ENCODE assay signal across 20 cellular contexts in genomic region chr16:85362443-85362842, GRCh38.
A peak's percentile ranks its signal among the peaks of the same experiment; 100 is the strongest.
DNase-seq lines count a peak whose midpoint lies in the region; ATAC-seq, FAIRE-seq and TF ChIP-seq lines count a peak whose summit lies in the region.
"Had no signal": no experiment of that assay in that cellular context is flagged by ENCODE, and none has a peak within 500 bp of the region (broad histone marks: within the 10 kb centered on the region; RNA-seq: fewer than 3 reads in every experiment).

No MANE protein-coding gene starts in this region.

- H3K23ac ChIP-seq in neuronal stem cell (ENCODE audit: low read depth, low read length, poor library complexity) = peak overlapping the region; percentile 60

- peaks cover 6% of the 10 kb centered on the region for H3K27me3 Mint-ChIP-seq in glutamatergic neuron (ENCODE audit: unreplicated experiment)

- ATAC-seq in HG03460 (IDR thresholded peaks at IDR 0.05; ENCODE audit: unreplicated experiment) (no peak), HG03095 (IDR thresholded peaks at IDR 0.05; ENCODE audit: unreplicated experiment) (no peak)
- ATAC-seq: A549, HCT116 had no signal

- TF ChIP-seq CTCF in bronchial epithelial cell (IDR thresholded peaks at IDR 0.05; ENCODE audit: insufficient read depth, low read length, severe bottlenecking) (no peak), testis (IDR thresholded peaks at IDR 0.05) (no peak), glutamatergic neuron (IDR thresholded peaks at IDR 0.05; ENCODE audit: partially characterized antibody, unreplicated experiment) (no peak)

- H3K4me2 ChIP-seq in neuronal stem cell (ENCODE audit: insufficient read depth, low read length, poor library complexity, severe bottlenecking) = no peak overlapping the region
- H3K4me2 ChIP-seq: A549 had no signal

- no peak overlapping the region for H3K27ac Mint-ChIP-seq in glutamatergic neuron (ENCODE audit: unreplicated experiment)
- H3K27ac Mint-ChIP-seq: CD4-positive, alpha-beta memory T cell had no signal

- no peak overlapping the region for H3K4ac ChIP-seq in neuronal stem cell (ENCODE audit: low read length)

- H4K91ac ChIP-seq in neuronal stem cell (ENCODE audit: low read depth, low read length, poor library complexity) = peak overlapping the region; percentile 12

- no peak overlapping the region for H2BK120ac ChIP-seq in neuronal stem cell (ENCODE audit: low read depth, low read length)

- TF ChIP-seq POLR2A in testis (IDR thresholded peaks at IDR 0.05) = no peak

- FAIRE-seq in HTR-8/SVneo (lab: Jason Lieb, UNC) = peak; percentile 13
- FAIRE-seq in bronchial epithelial cell (lab: Jason Lieb, UNC) = peak; percentile 43
- FAIRE-seq: A549, GM12892 had no signal

- H3K79me1 ChIP-seq in neuronal stem cell (ENCODE audit: low read depth, low read length) = peaks cover 2% of the 10 kb centered on the region

- H3K27ac ChIP-seq in neuronal stem cell (replicated peaks; ENCODE audit: low read length) = no peak overlapping the region
- H3K27ac ChIP-seq in testis = peak overlapping the region; percentile 41 to 70
- H3K27ac ChIP-seq: A549 had no signal

- H3K36me3 Mint-ChIP-seq in glutamatergic neuron (ENCODE audit: unreplicated experiment) = peaks cover 3% of the 10 kb centered on the region
- H3K36me3 Mint-ChIP-seq: CD4-positive, alpha-beta memory T cell had no signal

- WGBS in neuronal stem cell (ENCODE audit: extremely low coverage in 2 of 2, insufficient read length in 2 of 2, insufficient replicate concordance in 1 of 2), 2 donors = no CpG with 5 or more reads among the region's 6 CpGs
- WGBS in testis, 2 donors = 78 to 81% methylated on average over 6 of the region's 6 CpGs

- H3K4me1 Mint-ChIP-seq in glutamatergic neuron (ENCODE audit: low read depth, unreplicated experiment) = peaks cover 29% of the 10 kb centered on the region

- H3K9me3 ChIP-seq in neuronal stem cell (replicated peaks in 1 of 2; ENCODE audit: control insufficient read depth in 2 of 2, insufficient read depth in 1 of 2, low read depth in 1 of 2, low read length in 2 of 2) (peaks cover 0 to 5% of the 10 kb centered on the region in 2 donors), testis (no peaks in the 10 kb centered on the region)
- H3K9me3 ChIP-seq: A549, BE2C, MG63 had no signal

- H2AFZ ChIP-seq in neuronal stem cell (ENCODE audit: low read length) = no peak overlapping the region

- H3K18ac ChIP-seq in neuronal stem cell (ENCODE audit: low read length) = no peak overlapping the region

- no peak overlapping the region for H3K4me3 ChIP-seq in bronchial epithelial cell (ENCODE audit: low read depth, low read length)
- no peak overlapping the region for H3K4me3 ChIP-seq in neuronal stem cell (ENCODE audit: low read length in 2 of 2)
- no peak overlapping the region for H3K4me3 ChIP-seq in testis
- H3K4me3 ChIP-seq: A549, MG63 had no signal

- no peak overlapping the region for H2BK5ac ChIP-seq in neuronal stem cell (ENCODE audit: low read length)

- H3K27me3 ChIP-seq in bronchial epithelial cell (ENCODE audit: control insufficient read depth, insufficient read depth, low read length) = no peaks in the 10 kb centered on the region
- peaks cover 0 to 2% (median 0%) of the 10 kb centered on the region in 3 experiments for H3K27me3 ChIP-seq in neuronal stem cell (ENCODE audit: control insufficient read depth in 3 of 3, insufficient read depth in 3 of 3, low read depth in 1 of 3, low read length in 3 of 3)
- no peaks in the 10 kb centered on the region for H3K27me3 ChIP-seq in testis
- H3K27me3 ChIP-seq: BE2C, MG63 had no signal

- H2BK15ac ChIP-seq in neuronal stem cell (ENCODE audit: low read length) = peak overlapping the region; percentile 21

- no peaks in the 10 kb centered on the region for H3K36me3 ChIP-seq in bronchial epithelial cell (ENCODE audit: control insufficient read depth, insufficient read depth, low read length)
- no peaks in the 10 kb centered on the region for H3K36me3 ChIP-seq in neuronal stem cell (replicated peaks in 1 of 2; ENCODE audit: control insufficient read depth in 2 of 2, insufficient read depth in 2 of 2, low read length in 2 of 2)
- no peaks in the 10 kb centered on the region for H3K36me3 ChIP-seq in testis (ENCODE audit: low read depth, missing control alignments)
- H3K36me3 ChIP-seq: BE2C, MG63 had no signal

- H3K14ac ChIP-seq in neuronal stem cell (ENCODE audit: low read length) = no peak overlapping the region

- H4K8ac ChIP-seq in neuronal stem cell (ENCODE audit: low read depth, low read length) = no peak overlapping the region

- intact Hi-C loops in testis (cut with DNase I; ENCODE audit: low total_unique reads) = no loop called here

- no peak overlapping the region for H2AK5ac ChIP-seq in neuronal stem cell (ENCODE audit: low read depth, low read length)

- H3K4me1 ChIP-seq in neuronal stem cell (ENCODE audit: control insufficient read depth in 2 of 2, insufficient read depth in 1 of 2, low read depth in 1 of 2, low read length in 2 of 2) = peaks cover 7 to 22% of the 10 kb centered on the region in 2 donors
- H3K4me1 ChIP-seq in testis = peaks cover 66% of the 10 kb centered on the region

- no peak overlapping the region for H3K4me3 Mint-ChIP-seq in glutamatergic neuron (ENCODE audit: unreplicated experiment)
- H3K4me3 Mint-ChIP-seq: CD4-positive, alpha-beta memory T cell had no signal

- peaks cover 9% of the 10 kb centered on the region for H3K9me3 Mint-ChIP-seq in glutamatergic neuron (ENCODE audit: unreplicated experiment)
- H3K9me3 Mint-ChIP-seq: CD4-positive, alpha-beta memory T cell had no signal

- no peak overlapping the region for H3K9ac ChIP-seq in neuronal stem cell (ENCODE audit: low read depth, low read length, poor library complexity)

- DNase-seq in HTR-8/SVneo (ENCODE audit: insufficient read length, low spot score) (no peak), bronchial epithelial cell (ENCODE audit: low read depth) (no peak), neuronal stem cell (ENCODE audit: low spot score) (no peak), testis (no peak), glutamatergic neuron (no peak), NCI-H1048 (lab: John Stamatoyannopoulos, UW) (no peak)
- DNase-seq: BE2C; CD4-positive, alpha-beta memory T cell; GOT3; Kasumi-1; MG63; NCI-H1417 treated with DMSO at 0.1 percent for 48 hours; NCI-H187; NCI-H446 treated with DMSO at 0.1 percent for 48 hours; NCI-H526 treated with DMSO at 0.1 percent for 48 hours had no signal

- H2BK12ac ChIP-seq in neuronal stem cell (ENCODE audit: low read length) = no peak overlapping the region
